In genomic region chr11:80155412-80156017, GRCh38 we compare ENCODE assay signal across 8 cellular contexts.
A peak's percentile ranks its signal among the peaks of the same experiment; 100 is the strongest.
DNase-seq lines count a peak whose midpoint lies in the region; ATAC-seq and TF ChIP-seq lines count a peak whose summit lies in the region.

No MANE protein-coding gene starts in this region.

- H3K27me3 Mint-ChIP-seq in stimulated activated naive B cell treated with anti-CD40 and anti-IgM and Interleukin-4, amounts not matched to agents 10 μg/mL and 1 μg/mL and 100 μg/mL, for 72 hours = no peaks in the 10 kb centered on the region

- H3K36me3 Mint-ChIP-seq in stimulated activated naive B cell treated with anti-CD40 and anti-IgM and Interleukin-4, amounts not matched to agents 10 μg/mL and 1 μg/mL and 100 μg/mL, for 72 hours = no peaks in the 10 kb centered on the region

- no peaks in the 10 kb centered on the region for H3K9me3 Mint-ChIP-seq in stimulated activated naive B cell treated with anti-CD40 and anti-IgM and Interleukin-4, amounts not matched to agents 10 μg/mL and 1 μg/mL and 100 μg/mL, for 72 hours

- no peak overlapping the region for H3K27ac Mint-ChIP-seq in stimulated activated naive B cell treated with anti-CD40 and anti-IgM and Interleukin-4, amounts not matched to agents 10 μg/mL and 1 μg/mL and 100 μg/mL, for 72 hours

- TF ChIP-seq POLR2A in erythroblast (IDR thresholded peaks at IDR 0.05; ENCODE audit: low read length) = no peak

- ATAC-seq in stimulated activated naive B cell treated with anti-CD40 and anti-IgM and Interleukin-4, amounts not matched to agents 10 μg/mL and 1 μg/mL and 100 μg/mL, for 72 hours (replicated peaks) = peak; percentile 34 to 48

- H3K4me1 Mint-ChIP-seq in stimulated activated naive B cell treated with anti-CD40 and anti-IgM and Interleukin-4, amounts not matched to agents 10 μg/mL and 1 μg/mL and 100 μg/mL, for 72 hours = no peaks in the 10 kb centered on the region

- no peak overlapping the region for H3K4me3 Mint-ChIP-seq in stimulated activated naive B cell treated with anti-CD40 and anti-IgM and Interleukin-4, amounts not matched to agents 10 μg/mL and 1 μg/mL and 100 μg/mL, for 72 hours

- DNase-seq in EL = peak; percentile 47
- peak; percentile 25 for DNase-seq in H4 (ENCODE audit: low spot score)
- peak; percentile 26 for DNase-seq in NCI-H510A treated with DMSO at 0.1 percent for 48 hours (lab: John Stamatoyannopoulos, UW)
- DNase-seq in erythroblast (lab: John Stamatoyannopoulos, UW) = peak; percentile 1 to 6
- DNase-seq in stimulated activated naive B cell treated with anti-CD40 and anti-IgM and Interleukin-4, amounts not matched to agents 10 μg/mL and 1 μg/mL and 100 μg/mL, for 72 hours = no peak
- DNase-seq in stimulated activated naive CD4-positive, alpha-beta T cell treated with Interleukin-2 at 50 U/mL for 16 hours (lab: John Stamatoyannopoulos, UW) = no peak
- no peak for DNase-seq in NCI-H1436 (lab: John Stamatoyannopoulos, UW)
- DNase-seq in stimulated activated CD4-positive, alpha-beta T cell treated with anti-CD3 and anti-CD28 coated beads, Interleukin-12 subunit alpha, Interleukin-12 subunit beta, amount 100 ng/mL, for 4 hours = no peak

Comparison
In these comparisons a context has a peak if more than half of its experiments do, and no peak if none do; other contexts are left out.
1. DNase-seq: peak in EL (single experiment), H4 (single experiment), NCI-H510A treated with DMSO at 0.1 percent for 48 hours (single experiment) and erythroblast (2 of 2); none in stimulated activated naive B cell treated with anti-CD40 and anti-IgM and Interleukin-4, amounts not matched to agents 10 μg/mL and 1 μg/mL and 100 μg/mL, for 72 hours (single experiment), stimulated activated naive CD4-positive, alpha-beta T cell treated with Interleukin-2 at 50 U/mL for 16 hours (single experiment), NCI-H1436 (single experiment) and stimulated activated CD4-positive, alpha-beta T cell treated with anti-CD3 and anti-CD28 coated beads, Interleukin-12 subunit alpha, Interleukin-12 subunit beta, amount 100 ng/mL, for 4 hours (single experiment).